Comparison of ENCODE assay signal across 9 cellular contexts in the genomic region with DNA sequence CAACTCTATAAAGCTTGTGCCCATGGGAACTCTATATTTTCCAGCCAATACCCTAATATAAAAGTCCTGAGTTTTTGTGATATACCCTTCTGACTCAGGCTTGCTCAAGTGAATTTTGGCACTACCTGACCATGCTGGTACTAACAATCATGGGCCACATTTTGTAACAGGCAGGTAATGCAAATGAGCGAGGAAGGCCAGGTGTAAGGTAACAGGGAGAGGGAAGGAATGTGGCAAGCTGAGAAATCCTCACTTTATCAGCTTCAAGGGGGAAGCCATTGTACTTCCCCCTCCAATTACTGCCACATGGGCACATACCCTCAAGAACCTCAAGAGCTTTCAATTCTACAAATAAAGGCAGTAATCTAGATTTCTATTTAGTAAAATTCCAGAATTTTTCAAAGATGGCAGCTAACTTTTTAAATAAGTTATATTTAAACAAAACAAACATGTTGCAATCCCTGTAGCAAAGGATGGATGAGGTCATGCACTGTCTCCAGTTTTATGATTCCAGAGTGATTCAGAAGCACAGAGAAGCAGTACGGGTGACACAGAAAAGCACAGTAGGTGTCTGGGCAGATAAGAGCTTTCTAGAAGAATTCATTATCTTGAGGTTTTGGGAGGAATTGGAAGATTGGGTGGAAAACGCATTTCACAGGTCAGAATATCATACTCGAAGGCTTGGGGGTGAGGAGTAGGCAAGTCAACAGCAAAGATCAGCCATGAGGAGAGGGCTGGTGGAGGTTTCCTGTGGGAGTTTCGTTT.
DNase-seq lines count a peak whose midpoint lies in the region; ATAC-seq, FAIRE-seq and TF ChIP-seq lines count a peak whose summit lies in the region.
"Had no signal": no experiment of that assay in that cellular context is flagged by ENCODE, and none has a peak within 500 bp of the region (broad histone marks: within the 10 kb centered on the region; RNA-seq: fewer than 3 reads in every experiment).

No MANE protein-coding gene starts in this region.

- 98% methylated on average over 5 of the region's 5 CpGs for WGBS in HepG2 (ENCODE audit: low lambda C conversion rate)
- WGBS in tibial nerve, 2 donors, result 75 to 79% methylated on average over 5 of the region's 5 CpGs

- TF ChIP-seq POLR2A in HepG2 (IDR thresholded peaks at IDR 0.05; ENCODE audit: insufficient read depth in 1 of 2, low read depth in 2 of 2, low read length in 2 of 2), result no peak
- no peak for TF ChIP-seq POLR2A in tibial nerve (IDR thresholded peaks at IDR 0.05)

- peaks cover 13% of the 10 kb centered on the region for H3K79me2 ChIP-seq in HepG2 (ENCODE audit: insufficient read depth, low read length)

- H3K27ac ChIP-seq in HepG2 (ENCODE audit: extremely low read length, insufficient read depth, low read length) (no peak overlapping the region), tibial nerve (peak overlapping the region in 2 of 4 donors; percentile 67 to 71)

- TF ChIP-seq EP300 in HepG2 (IDR thresholded peaks at IDR 0.05; ENCODE audit: low read depth in 2 of 2, low read length in 2 of 2), result no peak
- no peak for TF ChIP-seq EP300 in HepG2 (CRISPR knock-in tag; IDR thresholded peaks at IDR 0.05; ENCODE audit: borderline replicate concordance)
- TF ChIP-seq EP300 in tibial nerve (IDR thresholded peaks at IDR 0.05), result no peak

- ATAC-seq in HepG2, result no peak
- ATAC-seq: GM12878 had no signal

- no peak overlapping the region for H2AFZ ChIP-seq in HepG2 (ENCODE audit: low read length)

- in situ Hi-C loops in ACHN (cut with HindIII; ENCODE audit: low pct_ligation_motif_present, low pct_unique_long_range_greater_than_20kb, low sequenced_read_pairs) (no loop called here), HepG2 (cut with HindIII; ENCODE audit: extremely low pct_ligation_motif_present, low pct_unique_long_range_greater_than_20kb) (no loop called here)

- peaks cover 19% of the 10 kb centered on the region for H3K4me1 ChIP-seq in adipocyte (ENCODE audit: control insufficient read depth, insufficient read depth, low read length)
- peaks cover 31% of the 10 kb centered on the region for H3K4me1 ChIP-seq in HepG2 (ENCODE audit: insufficient read depth, low read length)
- H3K4me1 ChIP-seq in tibial nerve, result peaks cover 0 to 31% (median 20%) of the 10 kb centered on the region in 4 donors

- CTCF ChIA-PET in HepG2 (lab: Yijun Ruan, JAX; ENCODE audit: low intra/inter-chr PET ratio, low total read pairs), result no interaction called here

- H3K4me3 ChIP-seq in adipocyte (ENCODE audit: low read length), result peak overlapping the region; percentile 64
- H3K4me3 ChIP-seq in HepG2 (replicated peaks in 1 of 3; ENCODE audit: insufficient read depth in 1 of 3, low read depth in 2 of 3, low read length in 3 of 3), result no peak overlapping the region
- no peak overlapping the region for H3K4me3 ChIP-seq in tibial nerve
- H3K4me3 ChIP-seq: GM12878 had no signal

- no peak for TF ChIP-seq CTCF in HepG2 (CRISPR knock-in tag; IDR thresholded peaks at IDR 0.05)
- TF ChIP-seq CTCF in tibial nerve (IDR thresholded peaks at IDR 0.05), result no peak

- FAIRE-seq in HepG2 (lab: Jason Lieb, UNC), result no peak
- FAIRE-seq: GM12878 had no signal

- TF ChIP-seq RAD21 in HepG2 (CRISPR knock-in tag; IDR thresholded peaks at IDR 0.05), result no peak

- H3K9ac ChIP-seq in adipocyte (ENCODE audit: low read length) (peak overlapping the region; percentile 31), HepG2 (ENCODE audit: insufficient read depth, low read depth, low read length) (no peak overlapping the region)

- BruUV-seq in HepG2 (replicated peaks; lab: Mats Ljungman, UMichigan), result no TSS peak

- H3K36me3 ChIP-seq in adipocyte (ENCODE audit: control insufficient read depth, insufficient read depth, low read length, severe bottlenecking) (no peaks in the 10 kb centered on the region), HepG2 (replicated peaks in 1 of 2; ENCODE audit: control insufficient read depth in 1 of 2, insufficient read depth in 2 of 2, low read length in 2 of 2) (peaks cover 6 to 18% of the 10 kb centered on the region in 2 experiments; a peak in 4 of 5 replicates), tibial nerve (peaks cover 0 to 19% (median 0%) of the 10 kb centered on the region in 3 donors)

- peaks cover 6% of the 10 kb centered on the region for H3K9me3 ChIP-seq in adipocyte (ENCODE audit: control insufficient read depth, low read length)
- no peaks in the 10 kb centered on the region for H3K9me3 ChIP-seq in HepG2 (ENCODE audit: low read length)
- H3K9me3 ChIP-seq in tibial nerve, result peaks cover 0 to 7% (median 0%) of the 10 kb centered on the region in 4 donors

- POLR2A ChIA-PET in HepG2 (lab: Yijun Ruan, JAX), result no interaction called here

- DNase-seq in ACHN, result peak; percentile 81
- DNase-seq in HPDE6-E6E7 (ENCODE audit: extremely low spot score), result peak; percentile 41
- DNase-seq in adipocyte (ENCODE audit: low read depth), result peak; percentile 72
- DNase-seq in HepG2 (ENCODE audit: low spot score), result peak; percentile 5
- DNase-seq in GF-D8 (lab: John Stamatoyannopoulos, UW), result no peak
- no peak for DNase-seq in NCI-H748 treated with DMSO at 0.1 percent for 48 hours (lab: John Stamatoyannopoulos, UW)
- DNase-seq in epidermal melanocyte (ENCODE audit: insufficient read length, low spot score), result no peak
- DNase-seq in tibial nerve (ENCODE audit: low spot score in 2 of 2), result no peak

- no peak overlapping the region for H3K4me2 ChIP-seq in HepG2 (ENCODE audit: low read depth, low read length)

- no peaks in the 10 kb centered on the region for H3K27me3 ChIP-seq in adipocyte (replicated peaks; ENCODE audit: control insufficient read depth, insufficient read depth, low read length)
- no peaks in the 10 kb centered on the region for H3K27me3 ChIP-seq in HepG2 (ENCODE audit: control insufficient read depth in 1 of 2, insufficient read depth in 2 of 2, low read length in 2 of 2)
- H3K27me3 ChIP-seq in tibial nerve, result no peaks in the 10 kb centered on the region

- intact Hi-C loops in HepG2 (cut with micrococcal nuclease; ENCODE audit: unreplicated experiment), result no loop called here

- peaks cover 7% of the 10 kb centered on the region for H4K20me1 ChIP-seq in HepG2 (ENCODE audit: insufficient read depth, low read length)

TF ChIP-seq in HepG2, 621 proteins besides CTCF, POLR2A, EP300 and RAD21:
- TF ChIP-seq, protein P1, sequence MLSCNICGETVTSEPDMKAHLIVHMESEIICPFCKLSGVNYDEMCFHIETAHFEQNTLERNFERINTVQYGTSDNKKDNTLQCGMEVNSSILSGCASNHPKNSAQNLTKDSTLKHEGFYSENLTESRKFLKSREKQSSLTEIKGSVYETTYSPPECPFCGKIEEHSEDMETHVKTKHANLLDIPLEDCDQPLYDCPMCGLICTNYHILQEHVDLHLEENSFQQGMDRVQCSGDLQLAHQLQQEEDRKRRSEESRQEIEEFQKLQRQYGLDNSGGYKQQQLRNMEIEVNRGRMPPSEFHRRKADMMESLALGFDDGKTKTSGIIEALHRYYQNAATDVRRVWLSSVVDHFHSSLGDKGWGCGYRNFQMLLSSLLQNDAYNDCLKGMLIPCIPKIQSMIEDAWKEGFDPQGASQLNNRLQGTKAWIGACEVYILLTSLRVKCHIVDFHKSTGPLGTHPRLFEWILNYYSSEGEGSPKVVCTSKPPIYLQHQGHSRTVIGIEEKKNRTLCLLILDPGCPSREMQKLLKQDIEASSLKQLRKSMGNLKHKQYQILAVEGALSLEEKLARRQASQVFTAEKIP (CRISPR knock-in tag; IDR thresholded peaks at IDR 0.05; ENCODE audit: borderline replicate concordance), result no peak
- TF ChIP-seq ATF7 (IDR thresholded peaks at IDR 0.05) (peak; percentile 60; the same call in 1 of the 2 replicates), ATF7 (CRISPR knock-in tag; IDR thresholded peaks at IDR 0.05) (no peak), CEBPB (IDR thresholded peaks at IDR 0.05; ENCODE audit: borderline replicate concordance, low read depth, low read length) (peak; percentile 54; the same call in 1 of the 2 replicates), ZNF234 (CRISPR knock-in tag; conservative IDR thresholded peaks at IDR 0.05) (no peak), HNRNPUL1 (IDR thresholded peaks at IDR 0.05; ENCODE audit: low read depth, low read length) (no peak), HNF4A (CRISPR knock-in tag; IDR thresholded peaks at IDR 0.05) (no peak)
- TF ChIP-seq, protein P2, sequence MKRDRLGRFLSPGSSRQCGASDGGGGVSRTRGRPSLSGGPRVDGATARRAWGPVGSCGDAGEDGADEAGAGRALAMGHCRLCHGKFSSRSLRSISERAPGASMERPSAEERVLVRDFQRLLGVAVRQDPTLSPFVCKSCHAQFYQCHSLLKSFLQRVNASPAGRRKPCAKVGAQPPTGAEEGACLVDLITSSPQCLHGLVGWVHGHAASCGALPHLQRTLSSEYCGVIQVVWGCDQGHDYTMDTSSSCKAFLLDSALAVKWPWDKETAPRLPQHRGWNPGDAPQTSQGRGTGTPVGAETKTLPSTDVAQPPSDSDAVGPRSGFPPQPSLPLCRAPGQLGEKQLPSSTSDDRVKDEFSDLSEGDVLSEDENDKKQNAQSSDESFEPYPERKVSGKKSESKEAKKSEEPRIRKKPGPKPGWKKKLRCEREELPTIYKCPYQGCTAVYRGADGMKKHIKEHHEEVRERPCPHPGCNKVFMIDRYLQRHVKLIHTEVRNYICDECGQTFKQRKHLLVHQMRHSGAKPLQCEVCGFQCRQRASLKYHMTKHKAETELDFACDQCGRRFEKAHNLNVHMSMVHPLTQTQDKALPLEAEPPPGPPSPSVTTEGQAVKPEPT (CRISPR knock-in tag; IDR thresholded peaks at IDR 0.05; ENCODE audit: low read depth), result no peak

Comparison
In these comparisons a context has a peak if more than half of its experiments do, and no peak if none do; other contexts are left out.
1. DNase-seq: peak in ACHN (single experiment), HPDE6-E6E7 (single experiment), adipocyte (single experiment) and HepG2 (single experiment); none in GF-D8 (single experiment), NCI-H748 treated with DMSO at 0.1 percent for 48 hours (single experiment), epidermal melanocyte (single experiment) and tibial nerve (0 of 2).